16 cellular contexts compared by ENCODE assay signal in genomic region chr12:50234347-50234746, GRCh38. TPM values are rescaled to one million over a fixed set of nuclear protein-coding genes. Genes with fewer than 3 reads are reported as not detected.
DNase-seq lines count a peak whose midpoint lies in the region; ATAC-seq, FAIRE-seq and TF ChIP-seq lines count a peak whose summit lies in the region.
"Had no signal": no experiment of that assay in that cellular context is flagged by ENCODE, and none has a peak within 500 bp of the region (broad histone marks: within the 10 kb centered on the region; RNA-seq: fewer than 3 reads in every experiment).

No MANE protein-coding gene starts in this region.

- peaks cover 8% of the 10 kb centered on the region; the same call in 2 of the 3 replicates for H3K4me1 ChIP-seq in A549
- peaks cover 6% of the 10 kb centered on the region for H3K4me1 ChIP-seq in RWPE2 (ENCODE audit: insufficient read depth, poor library complexity, severe bottlenecking)
- peaks cover 13% of the 10 kb centered on the region for H3K4me1 ChIP-seq in suprapubic skin

- CTCF ChIA-PET in A549 (lab: Yijun Ruan, JAX), result interaction anchor here (0.6 to 1.7 kb wide), 4 partner anchors 12 to 442 kb away, joined by 3 to 4 read pairs (median 4); no protein-coding TSS in a partner anchor

- 0 out of 6 replicates have a peak overlapping the region, but pooled peaks of 1 of the 2 experiments have one; percentile 38 for H3K27ac ChIP-seq in A549
- no peak overlapping the region for H3K27ac ChIP-seq in RWPE2 (ENCODE audit: poor library complexity, severe bottlenecking)
- no peak overlapping the region for H3K27ac ChIP-seq in suprapubic skin
- H3K27ac ChIP-seq: neutrophil had no signal

- no peak for TF ChIP-seq POLR2A in A549 (IDR thresholded peaks at IDR 0.05; ENCODE audit: low read length)
- no peak for TF ChIP-seq POLR2A in suprapubic skin (IDR thresholded peaks at IDR 0.05)

- TF ChIP-seq EP300 in A549 (IDR thresholded peaks at IDR 0.05) (no peak), suprapubic skin (IDR thresholded peaks at IDR 0.05) (no peak)

- DNase-seq in A549 (ENCODE audit: low read depth in 1 of 2, low spot score in 1 of 2) (peak in 1 of 2 experiments; percentile 63), GM12864 (ENCODE audit: low read depth) (no peak), RWPE2 (ENCODE audit: low spot score) (no peak), UCSD-AML1 (lab: John Stamatoyannopoulos, UW; ENCODE audit: unreplicated experiment) (no peak), NCI-H526 treated with DMSO at 0.1 percent for 48 hours (lab: John Stamatoyannopoulos, UW) (no peak), NCI-H2107 treated with DMSO at 0.1 percent for 48 hours (lab: John Stamatoyannopoulos, UW; ENCODE audit: unreplicated experiment) (no peak), suprapubic skin (ENCODE audit: low spot score in 2 of 2) (no peak)
- DNase-seq: activated naive CD4-positive, alpha-beta T cell; CD4-positive, alpha-beta T cell; glutamatergic neuron; Kasumi-1; left ventricle myocardium superior had no signal

- FAIRE-seq in A549 (lab: Jason Lieb, UNC), result no peak
- FAIRE-seq: colon, TTC549 had no signal

- no peak for TF ChIP-seq CTCF in A549 (IDR thresholded peaks at IDR 0.05)
- TF ChIP-seq CTCF in GM12864 (IDR thresholded peaks at IDR 0.05; ENCODE audit: low read depth, low read length, missing control alignments), result peak; percentile 3
- TF ChIP-seq CTCF in RWPE2 (IDR thresholded peaks at IDR 0.05; ENCODE audit: poor library complexity, severe bottlenecking), result peak; percentile 28
- no peak for TF ChIP-seq CTCF in suprapubic skin (IDR thresholded peaks at IDR 0.05)

- ATAC-seq in A549 (peak; percentile 70 to 85; a peak in 4 of 6 replicates), RWPE2 (ENCODE audit: low read depth) (peak; percentile 93), esophagus mucosa (peak; percentile 100)
- ATAC-seq: left ventricle myocardium superior had no signal

- H3K4me3 ChIP-seq in A549, result no peak overlapping the region
- H3K4me3 ChIP-seq in GM12864 (ENCODE audit: low read depth, low read length), result no peak overlapping the region
- H3K4me3 ChIP-seq in RWPE2 (ENCODE audit: severe bottlenecking), result no peak overlapping the region
- no peak overlapping the region for H3K4me3 ChIP-seq in suprapubic skin

- POLR2A ChIA-PET in A549 (lab: Yijun Ruan, JAX), result no interaction called here

- H3K27me3 ChIP-seq in RWPE2 (ENCODE audit: insufficient read depth, poor library complexity, severe bottlenecking) (no peaks in the 10 kb centered on the region), suprapubic skin (no peaks in the 10 kb centered on the region)
- H3K27me3 ChIP-seq: neutrophil had no signal

- 63% methylated on average over 3 of the region's 3 CpGs for WGBS in A549 (ENCODE audit: missing lambda C conversion rate)
- 47% methylated on average over 3 of the region's 3 CpGs for WGBS in suprapubic skin

- H3K9me3 ChIP-seq in A549, result no peaks in the 10 kb centered on the region
- no peaks in the 10 kb centered on the region for H3K9me3 ChIP-seq in RWPE2 (ENCODE audit: severe bottlenecking)
- no peaks in the 10 kb centered on the region for H3K9me3 ChIP-seq in suprapubic skin
- H3K9me3 ChIP-seq: neutrophil had no signal

- no peak overlapping the region for H3K4me2 ChIP-seq in A549

- no peak for TF ChIP-seq RAD21 in A549 (conservative IDR thresholded peaks at IDR 0.05 in 1 of 2, IDR thresholded peaks at IDR 0.05 in 1 of 2)

- no peaks in the 10 kb centered on the region for H3K36me3 ChIP-seq in RWPE2 (ENCODE audit: low read depth)
- H3K36me3 ChIP-seq in suprapubic skin, result peaks cover 3% of the 10 kb centered on the region
- H3K36me3 ChIP-seq: neutrophil had no signal

TF ChIP-seq in A549, 52 proteins besides CTCF, POLR2A, EP300 and RAD21:
- TF ChIP-seq JUN (IDR thresholded peaks at IDR 0.05) (no peak), FOXS1 (CRISPR knock-in tag; IDR thresholded peaks at IDR 0.05) (no peak), MAX (IDR thresholded peaks at IDR 0.05) (0 out of 2 replicates have a peak, but pooled peaks have one; percentile 51), HOXB5 (CRISPR knock-in tag; IDR thresholded peaks at IDR 0.05) (no peak), RFX5 (IDR thresholded peaks at IDR 0.05) (no peak), FOSB (CRISPR knock-in tag; IDR thresholded peaks at IDR 0.05) (no peak), ZC3H11A (IDR thresholded peaks at IDR 0.05) (no peak), FOSL2 (IDR thresholded peaks at IDR 0.05) (no peak), FOSL2 (CRISPR knock-in tag; IDR thresholded peaks at IDR 0.05) (peak; percentile 22; the same call in 1 of the 2 replicates), MAZ (IDR thresholded peaks at IDR 0.05; ENCODE audit: borderline replicate concordance, low read depth, low read length) (no peak), RCOR1 (IDR thresholded peaks at IDR 0.05; ENCODE audit: low read depth, low read length) (no peak), SREBF2 (IDR thresholded peaks at IDR 0.05) (no peak)

RNA-seq across cellular contexts. Expression of gene LIMA1, which starts 49.0 kb away (rescaled TPM):
- polyA plus RNA-seq in A549 (2011; rRNA removed) (21.4 and 23.4 TPM in 2 replicates), A549 (2017; fragmentation: RNase III; extraction: RNeasy Plus Mini Kit Qiagen cat#74134 plus additional on column Dnase treatment) (9.0 to 12.0 TPM (median 10.1 TPM) in 3 replicates)
- polyA plus RNA-seq in A549 (2012; cell fraction: cytosol; rRNA removed), result 3.5 TPM in 2 replicates
- 3.3 and 5.4 TPM in 2 replicates for polyA plus RNA-seq in A549 (2012; cell fraction: nucleus; rRNA removed)
- 27.3 and 29.3 TPM in 2 replicates for polyA minus RNA-seq in A549 (2011; rRNA and poly(A)+ RNA removed)
- total RNA-seq in esophagus mucosa (53.9 TPM), suprapubic skin (100 to 1,000 TPM in 1 of 4 donors, 10 to 100 TPM in 3; 66.6 to 105 (median 89.6) TPM)

Comparison
In these comparisons a context has a peak if more than half of its experiments do, and no peak if none do; other contexts are left out.
1. CTCF ChIP-seq: peak in GM12864 (single experiment) and RWPE2 (single experiment); none in A549 (single experiment) and suprapubic skin (0 of 2).
2. Peak in every context shown above with its lines, with median percentiles within 50 percentile points of each other: ATAC-seq.